9 cellular contexts compared by ENCODE assay signal in the genomic region with DNA sequence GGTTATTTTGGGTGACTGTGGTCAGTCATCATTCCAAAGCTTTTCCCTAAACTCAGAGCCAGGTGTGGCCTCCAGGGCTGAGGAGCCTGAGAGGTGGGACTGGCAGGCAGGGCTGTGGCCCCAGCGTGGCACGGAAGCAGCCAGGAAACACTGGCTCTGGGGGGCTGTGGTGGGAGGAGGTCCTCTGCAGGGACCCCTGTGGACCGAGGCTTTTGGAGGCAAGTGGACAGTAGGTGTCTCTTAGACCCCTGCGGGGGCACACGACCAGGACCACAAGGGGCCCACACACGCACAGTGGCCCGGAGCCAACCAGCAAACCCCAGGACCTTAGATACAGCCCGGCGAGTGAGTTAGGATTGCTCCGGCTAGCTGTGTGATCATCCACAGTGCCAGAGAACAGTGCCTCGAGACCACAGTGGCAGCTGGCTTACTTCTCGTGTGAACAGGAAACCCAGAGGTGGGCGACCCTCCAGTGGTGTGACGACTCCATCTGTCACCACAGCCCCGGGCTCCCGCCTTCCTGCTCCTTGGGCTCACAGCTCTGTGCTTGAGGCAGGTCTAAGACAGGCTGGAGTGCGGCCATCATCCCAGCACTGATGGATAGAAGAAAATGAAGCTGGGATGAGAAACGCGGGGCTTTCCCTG. TPM values are rescaled to one million over a fixed set of nuclear protein-coding genes. Genes with fewer than 3 reads are reported as not detected.
DNase-seq lines count a peak whose midpoint lies in the region; ATAC-seq and TF ChIP-seq lines count a peak whose summit lies in the region.
"Had no signal": no experiment of that assay in that cellular context is flagged by ENCODE, and none has a peak within 500 bp of the region (broad histone marks: within the 10 kb centered on the region; RNA-seq: fewer than 3 reads in every experiment).

No MANE protein-coding gene starts in this region.

- intact Hi-C loops in HCT116 (cut with micrococcal nuclease) (no loop called here), posterior vena cava (cut with DNase I) (no loop called here)

- no peak for TF ChIP-seq RAD21 in HCT116 (IDR thresholded peaks at IDR 0.05; ENCODE audit: low read depth)

- no peaks in the 10 kb centered on the region for H4K20me1 ChIP-seq in HCT116 (ENCODE audit: insufficient read depth)

- H2AFZ ChIP-seq in HCT116 (ENCODE audit: low read depth, low read length, poor library complexity, severe bottlenecking): no peak overlapping the region

- H3K27ac ChIP-seq in HCT116 (ENCODE audit: low read depth, low read length) (no peak overlapping the region), WERI-Rb-1 (peak overlapping the region; percentile 2; the same call in 1 of the 2 replicates)

- BruUV-seq in HCT116 (replicated peaks; lab: Mats Ljungman, UMichigan): no TSS peak

- no peak for TF ChIP-seq POLR2A in HCT116 (IDR thresholded peaks at IDR 0.05; ENCODE audit: borderline replicate concordance, extremely low read depth, insufficient read depth, insufficient read length)

- H3K4me1 ChIP-seq in HCT116 (ENCODE audit: control insufficient read depth in 1 of 2, insufficient read depth in 2 of 2, low read length in 2 of 2): no peaks in the 10 kb centered on the region

- RAD21 ChIA-PET in HCT116 (lab: Charles Lee; ENCODE audit: low non-redundant PET in 1 of 2, low total read pairs in 2 of 2, uncharacterized antibody in 2 of 2, unreplicated experiment in 2 of 2): no interaction called here

- H3K9me3 ChIP-seq in HCT116 (ENCODE audit: control insufficient read depth in 1 of 2, insufficient read depth in 1 of 2, low read depth in 1 of 2, low read length in 2 of 2) (peaks cover 0 to 9% of the 10 kb centered on the region in 2 experiments; a peak in 1 of 4 replicates), WERI-Rb-1 (ENCODE audit: severe bottlenecking) (no peaks in the 10 kb centered on the region)

- H3K4me3 ChIP-seq in HCT116 (replicated peaks in 1 of 2; ENCODE audit: low read depth in 1 of 2, low read length in 2 of 2) (no peak overlapping the region), WERI-Rb-1 (ENCODE audit: low read depth, low read length) (no peak overlapping the region)

- H3K4me3 Mint-ChIP-seq in activated naive CD8-positive, alpha-beta T cell: peak overlapping the region; percentile 69

- H3K27ac Mint-ChIP-seq in activated naive CD8-positive, alpha-beta T cell: peak overlapping the region; percentile 64

- TF ChIP-seq CTCF in HCT116 (IDR thresholded peaks at IDR 0.05 in 2 of 3, conservative IDR thresholded peaks at IDR 0.05 in 1 of 3; ENCODE audit: borderline replicate concordance in 1 of 3, insufficient read depth in 1 of 3, low read depth in 2 of 3, low read length in 2 of 3) (no peak), WERI-Rb-1 (IDR thresholded peaks at IDR 0.05; ENCODE audit: low read depth, low read length) (no peak)

- POLR2A ChIA-PET in HCT116 (lab: Charles Lee): no interaction called here

- no peaks in the 10 kb centered on the region for H3K36me3 ChIP-seq in HCT116 (ENCODE audit: control insufficient read depth in 1 of 2, insufficient read depth in 2 of 2, low read length in 2 of 2)
- no peaks in the 10 kb centered on the region for H3K36me3 ChIP-seq in WERI-Rb-1

- H3K9me2 ChIP-seq in HCT116 (ENCODE audit: insufficient read depth): no peaks in the 10 kb centered on the region

- DNase-seq in HCT116 (ENCODE audit: low read depth, low spot score) (no peak), WERI-Rb-1 (no peak), cerebellar nuclear complex (lab: John Stamatoyannopoulos, UW) (no peak), inferior parietal cortex (ENCODE audit: extremely low spot score) (no peak), posterior vena cava (ENCODE audit: low spot score) (no peak), OCI-M2 (lab: John Stamatoyannopoulos, UW; ENCODE audit: unreplicated experiment) (no peak)
- DNase-seq in stimulated activated CD4-positive, alpha-beta T cell treated with anti-CD3 and anti-CD28 coated beads, Interleukin-4, amount 100 ng/mL, for 1 hour: peak; percentile 48

- peaks cover 3% of the 10 kb centered on the region for H3K36me3 Mint-ChIP-seq in activated naive CD8-positive, alpha-beta T cell

- CTCF ChIA-PET in HCT116 (lab: Charles Lee): interaction anchor here (1.3 kb wide), 1 partner anchor 30 kb away, joined by 3 read pairs; no protein-coding TSS in a partner anchor

- H3K79me2 ChIP-seq in HCT116 (ENCODE audit: insufficient read depth, low read length): no peaks in the 10 kb centered on the region

- no peaks in the 10 kb centered on the region for H3K27me3 ChIP-seq in HCT116 (ENCODE audit: insufficient read depth, low read length)
- no peaks in the 10 kb centered on the region for H3K27me3 ChIP-seq in WERI-Rb-1 (ENCODE audit: insufficient read depth, low read depth, severe bottlenecking)

- no peaks in the 10 kb centered on the region for H3K9me3 Mint-ChIP-seq in activated naive CD8-positive, alpha-beta T cell (ENCODE audit: low read depth)

- H3K4me2 ChIP-seq in HCT116 (ENCODE audit: low read length): no peak overlapping the region

- peak; percentile 12; the same call in 1 of the 2 replicates for ATAC-seq in HCT116

- H3K9ac ChIP-seq in HCT116 (ENCODE audit: low read length): no peak overlapping the region

- H3K27me3 Mint-ChIP-seq in activated naive CD8-positive, alpha-beta T cell: peaks cover 11% of the 10 kb centered on the region

- peaks cover 58% of the 10 kb centered on the region for H3K4me1 Mint-ChIP-seq in activated naive CD8-positive, alpha-beta T cell (ENCODE audit: low read depth)

TF ChIP-seq in HCT116, 20 proteins besides CTCF, POLR2A, EP300 and RAD21:
- TF ChIP-seq ZNF274 (IDR thresholded peaks at IDR 0.05; ENCODE audit: low read depth, low read length): no peak

RNA-seq across cellular contexts. Expression of a gene that starts 1.6 kb away (rescaled TPM):
- not detected for total RNA-seq in HCT116 (2021; ENCODE audit: unreplicated experiment)
- not detected in 2 replicates for polyA plus RNA-seq in HCT116 (2012)
- total RNA-seq in posterior vena cava: under 1 TPM in 1 of 2 donors, not detected in 1; 0.10 TPM
- total RNA-seq: osteoblast had no signal

RNA-seq across cellular contexts. Expression of a gene that starts 9.2 kb away (rescaled TPM):
- total RNA-seq in HCT116 (2021; ENCODE audit: unreplicated experiment) (0.22 TPM), posterior vena cava (under 1 TPM in 1 of 2 donors, not detected in 1; 0.38 TPM)
- polyA plus RNA-seq in HCT116 (2012): 0.04 TPM in 1 of 2 replicates, not detected in the other
- total RNA-seq: osteoblast had no signal

RNA-seq across cellular contexts. Expression of a gene that starts 58.9 kb away (rescaled TPM):
- 0.34 TPM for total RNA-seq in HCT116 (2021; ENCODE audit: unreplicated experiment)
- polyA plus RNA-seq in HCT116 (2012): 0.05 and 0.09 TPM in 2 replicates
- under 1 TPM in 1 of 2 donors, not detected in 1; 0.38 TPM for total RNA-seq in posterior vena cava
- total RNA-seq: osteoblast had no signal
